17 cellular contexts compared by ENCODE assay signal in genomic region chr16:23534868-23535860, GRCh38. TPM values are rescaled to one million over a fixed set of nuclear protein-coding genes. Genes with fewer than 3 reads are reported as not detected.
A peak's percentile ranks its signal among the peaks of the same experiment; 100 is the strongest.
DNase-seq lines count a peak whose midpoint lies in the region; ATAC-seq and TF ChIP-seq lines count a peak whose summit lies in the region.
"Had no signal": no experiment of that assay in that cellular context is flagged by ENCODE, and none has a peak within 500 bp of the region (broad histone marks: within the 10 kb centered on the region; RNA-seq: fewer than 3 reads in every experiment).

No MANE protein-coding gene starts in this region.

- no peaks in the 10 kb centered on the region for H3K9me3 ChIP-seq in osteoblast (ENCODE audit: low read depth, low read length)
- H3K9me3 ChIP-seq in prostate gland = no peaks in the 10 kb centered on the region

- intact Hi-C loops in prostate gland (cut with DNase I) = no loop called here

- peaks cover 22% of the 10 kb centered on the region for H3K4me1 ChIP-seq in osteoblast (ENCODE audit: insufficient read depth, low read length)
- no peaks in the 10 kb centered on the region for H3K4me1 ChIP-seq in prostate gland (replicated peaks)

- no peak overlapping the region for H2AFZ ChIP-seq in osteoblast (ENCODE audit: low read length)

- no peaks in the 10 kb centered on the region for H3K27me3 ChIP-seq in osteoblast (ENCODE audit: insufficient read depth, low read length)
- H3K27me3 ChIP-seq in prostate gland (replicated peaks; ENCODE audit: insufficient read depth) = no peaks in the 10 kb centered on the region

- peak overlapping the region; percentile 41 for H3K27ac ChIP-seq in osteoblast (ENCODE audit: low read depth, low read length)
- no peak overlapping the region for H3K27ac ChIP-seq in prostate gland
- H3K27ac ChIP-seq: C4-2B had no signal

- TF ChIP-seq POLR2A in prostate gland (IDR thresholded peaks at IDR 0.05) = no peak

- WGBS in prostate gland = 85% methylated on average over 16 of the region's 19 CpGs

- ATAC-seq in HG03469 (IDR thresholded peaks at IDR 0.05; ENCODE audit: unreplicated experiment) = no peak

- no peaks in the 10 kb centered on the region for H4K20me1 ChIP-seq in osteoblast (ENCODE audit: insufficient read depth, low read length)

- DNase-seq in AG08396 (ENCODE audit: low spot score) (peak; percentile 28), NCI-H2029 (lab: John Stamatoyannopoulos, UW) (peak; percentile 29), cerebellum (ENCODE audit: low spot score) (peak; percentile 69), osteoblast (ENCODE audit: insufficient read length, low spot score, missing footprints) (no peak), prostate gland (ENCODE audit: low spot score) (no peak), HuH-7 (ENCODE audit: low spot score) (no peak), foreskin melanocyte (no peak)
- DNase-seq: DND-41; GF-D8; H7; NCI-H1105 treated with DMSO at 0.1 percent for 48 hours; NCI-H187; NCI-H526 treated with DMSO at 0.1 percent for 48 hours; NK-92 treated with Interleukin-12 subunit alpha and Interleukin-12 subunit beta, amount 100 ng/mL, for 24 hours; RPMI8226 had no signal

- no peak overlapping the region for H3K4me3 ChIP-seq in osteoblast (ENCODE audit: insufficient read depth, low read length)
- H3K4me3 ChIP-seq in prostate gland = no peak overlapping the region

- peak overlapping the region; percentile 37 for H3K4me2 ChIP-seq in osteoblast (ENCODE audit: insufficient read depth, low read length)

- no peak for TF ChIP-seq CTCF in osteoblast (IDR thresholded peaks at IDR 0.05; ENCODE audit: extremely low read depth, low read depth, low read length)
- no peak for TF ChIP-seq CTCF in prostate gland (IDR thresholded peaks at IDR 0.05)

- peaks cover 60% of the 10 kb centered on the region for H3K36me3 ChIP-seq in osteoblast (ENCODE audit: insufficient read depth, low read length)
- peaks cover 3 to 4% of the 10 kb centered on the region in 2 donors for H3K36me3 ChIP-seq in prostate gland

- H3K79me2 ChIP-seq in osteoblast (ENCODE audit: insufficient read depth, low read length) = no peaks in the 10 kb centered on the region

RNA-seq across cellular contexts. Expression of gene EARS2, which starts 22.0 kb away (rescaled TPM):
- total RNA-seq in cerebellum (38.9 TPM), osteoblast (26.8 and 32.6 TPM in 2 replicates), prostate gland (10 to 100 TPM; 40.3 to 60.2 TPM)

RNA-seq across cellular contexts. Expression of gene UBFD1, which starts 22.4 kb away (rescaled TPM):
- total RNA-seq in cerebellum (73.4 TPM), osteoblast (94.3 and 109 TPM in 2 replicates), prostate gland (100 to 1,000 TPM in 1 of 2 donors, 10 to 100 TPM in 1; 92.2 to 218 TPM)

RNA-seq across cellular contexts. Expression of gene GGA2, which starts 24.9 kb away (rescaled TPM):
- total RNA-seq in cerebellum = 37.0 TPM
- 18.1 and 26.2 TPM in 2 replicates for total RNA-seq in osteoblast
- 100 to 1,000 TPM in 1 of 2 donors, 10 to 100 TPM in 1; 75.7 to 105 TPM for total RNA-seq in prostate gland

Comparison
In these comparisons a context has a peak if more than half of its experiments do, and no peak if none do; other contexts are left out.
1. DNase-seq: peak in AG08396 (single experiment), NCI-H2029 (single experiment) and cerebellum (single experiment); none in osteoblast (single experiment), prostate gland (single experiment), HuH-7 (single experiment) and foreskin melanocyte (single experiment).